In the genomic region with DNA sequence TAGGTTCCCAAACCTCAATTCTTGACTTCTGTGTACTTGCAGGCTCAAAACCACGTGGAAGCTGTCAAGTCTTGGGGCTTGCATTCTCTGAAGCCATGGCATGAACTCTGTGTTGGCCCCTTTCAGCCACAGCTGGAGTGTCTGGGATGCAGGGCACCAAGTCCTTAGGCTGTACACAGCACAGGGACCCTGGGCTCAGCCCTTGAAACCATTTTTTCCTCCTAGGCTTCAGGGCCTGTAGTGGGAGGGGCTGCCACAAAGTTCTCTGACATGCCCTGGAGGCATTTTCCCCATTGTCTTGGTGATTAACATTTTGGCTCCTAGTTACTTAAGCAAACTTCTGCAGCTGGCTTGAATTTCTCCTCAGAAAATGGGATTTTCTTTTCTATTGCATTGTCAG, we compare ENCODE assay signal across 24 cellular contexts.
"Had no signal": no experiment of that assay in that cellular context is flagged by ENCODE, and none has a peak within 500 bp of the region (broad histone marks: within the 10 kb centered on the region; RNA-seq: fewer than 3 reads in every experiment).

No MANE protein-coding gene starts in this region.

- H2AFZ ChIP-seq: hepatocyte had no signal

- ATAC-seq: mucosa of descending colon; naive thymus-derived CD4-positive, alpha-beta T cell; natural killer cell treated with Interleukin-12 subunit alpha and Interleukin-12 subunit beta and Interleukin-15 and Interleukin-18, amount 100 ng/mL, for 72 hours; sciatic nerve; stimulated activated naive B cell treated with anti-CD40 and anti-IgM and Interleukin-4, amounts not matched to agents 10 μg/mL and 1 μg/mL and 100 μg/mL, for 72 hours; stimulated activated naive CD8-positive, alpha-beta T cell treated with anti-CD3 and anti-CD28 coated beads, Interleukin-15, Interleukin-2, amounts not matched to agents 100 U/mL and 50 U/mL, for 24 hours; upper lobe of right lung had no signal

- H3K4me3 ChIP-seq: hepatocyte, left ventricle myocardium inferior, lung, mucosa of descending colon, ovary, right atrium auricular region, skin epidermis, stomach, thoracic aorta, tibial artery, upper lobe of right lung had no signal

- FAIRE-seq: urothelium cell line had no signal

- H3K27me3 ChIP-seq: hepatocyte, ovary, right atrium auricular region, stomach, tibial artery, upper lobe of right lung had no signal

- H3K79me2 ChIP-seq: hepatocyte had no signal

- H3K36me3 ChIP-seq: ovary, right atrium auricular region, thoracic aorta, upper lobe of right lung had no signal

- H3K27ac ChIP-seq: hepatocyte, left ventricle myocardium inferior, ovary, right atrium auricular region, skin epidermis, stomach, thoracic aorta, tibial artery, upper lobe of right lung had no signal

- H3K4me1 ChIP-seq: left ventricle myocardium inferior, right atrium auricular region, stomach, tibial artery, upper lobe of right lung had no signal

- DNase-seq: islet precursor cell; left ventricle myocardium inferior; midbrain; mucosa of descending colon; naive thymus-derived CD4-positive, alpha-beta T cell; ovary; stimulated activated CD4-positive, alpha-beta T cell treated with anti-CD3 and anti-CD28 coated beads, Interleukin-12 subunit alpha, Interleukin-12 subunit beta, amount 100 ng/mL, for 4 hours; stimulated activated CD4-positive, alpha-beta T cell treated with anti-CD3 and anti-CD28 coated beads, Interleukin-15, amount 100 ng/mL, for 24 hours; stimulated activated CD4-positive, alpha-beta T cell treated with anti-CD3 and anti-CD28 coated beads, Interleukin-2, amount 100 ng/mL, for 24 hours; stimulated activated CD4-positive, alpha-beta T cell treated with anti-CD3 and anti-CD28 coated beads, Interleukin-4, amount 100 ng/mL, for 1 hour; stimulated activated naive B cell treated with anti-CD40 and anti-IgM and Interleukin-4, amounts not matched to agents 10 μg/mL and 1 μg/mL and 100 μg/mL, for 72 hours; stimulated activated naive CD8-positive, alpha-beta T cell treated with anti-CD3 and anti-CD28 coated beads, Interleukin-15, Interleukin-2, amounts not matched to agents 100 U/mL and 50 U/mL, for 24 hours; stomach; tibial artery; trophoblast cell; upper lobe of right lung had no signal

- H3K4me2 ChIP-seq: hepatocyte had no signal
